ENCODE assay signal across 11 cellular contexts in the genomic region with DNA sequence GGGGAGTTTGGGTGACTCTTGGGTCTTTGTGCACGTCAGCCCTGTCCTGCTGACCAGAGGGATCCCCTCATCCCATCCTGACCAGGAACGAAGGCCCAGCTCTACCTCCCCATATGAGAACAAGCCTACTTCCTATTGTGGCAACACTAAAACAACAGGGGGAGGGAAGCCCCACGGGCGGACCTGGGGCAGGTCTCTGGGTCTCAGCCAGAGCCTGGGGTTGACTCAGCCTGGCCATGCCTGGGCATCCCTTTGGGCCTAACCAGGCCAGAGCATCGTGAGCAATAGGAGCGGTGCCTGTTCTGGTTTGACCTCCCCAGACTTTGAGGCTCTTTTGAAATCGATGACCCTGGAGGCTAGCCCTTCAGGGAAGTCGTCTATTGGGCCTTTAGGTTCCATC. TPM values are rescaled to one million over a fixed set of nuclear protein-coding genes. Genes with fewer than 3 reads are reported as not detected.
DNase-seq lines count a peak whose midpoint lies in the region; ATAC-seq and TF ChIP-seq lines count a peak whose summit lies in the region.
"Had no signal": no experiment of that assay in that cellular context is flagged by ENCODE, and none has a peak within 500 bp of the region (broad histone marks: within the 10 kb centered on the region; RNA-seq: fewer than 3 reads in every experiment).

No MANE protein-coding gene starts in this region.

- TF ChIP-seq CTCF in CD4-positive, alpha-beta T cell (IDR thresholded peaks at IDR 0.05), result no peak
- no peak for TF ChIP-seq CTCF in adrenal gland (IDR thresholded peaks at IDR 0.05)

- no peak for DNase-seq in CD4-positive, alpha-beta T cell
- peak in 5 of 7 donors; percentile 63 to 84 (median 67) for DNase-seq in adrenal gland
- no peak for DNase-seq in naive thymus-derived CD4-positive, alpha-beta T cell
- DNase-seq in Kasumi-1 (lab: John Stamatoyannopoulos, UW), result no peak
- DNase-seq in RKO (ENCODE audit: low spot score), result no peak
- DNase-seq in glomerular visceral epithelial cell (ENCODE audit: extremely low spot score), result no peak
- DNase-seq: NCI-H1417 treated with DMSO at 0.1 percent for 48 hours had no signal

- CTCF ChIA-PET in CD4-positive, alpha-beta T cell (lab: Charles Lee), result interaction anchor here (0.8 to 2.1 kb wide), 2 partner anchors 46 to 85 kb away, joined by 3 to 9 read pairs; no protein-coding TSS in a partner anchor
- CTCF ChIA-PET in naive thymus-derived CD4-positive, alpha-beta T cell (lab: Charles Lee), result interaction anchor here (0.6 to 1.5 kb wide), 2 partner anchors 46 to 323 kb away, joined by 3 read pairs; no protein-coding TSS in a partner anchor

- H3K9me3 Mint-ChIP-seq in CD4-positive, alpha-beta T cell, result no peaks in the 10 kb centered on the region
- H3K9me3 Mint-ChIP-seq in IgD-negative memory B cell, result peaks cover 0 to 1% (median 0%) of the 10 kb centered on the region in 3 donors
- H3K9me3 Mint-ChIP-seq in naive thymus-derived CD4-positive, alpha-beta T cell, result peaks cover 0 to 2% (median 0%) of the 10 kb centered on the region in 11 donors
- H3K9me3 Mint-ChIP-seq: neural progenitor cell had no signal

- 47 to 70% (median 50%) methylated on average over 2 to 8 of the region's 8 CpGs for WGBS in adrenal gland, 4 donors

- POLR2A ChIA-PET in CD4-positive, alpha-beta T cell (lab: Charles Lee), result interaction anchor here (1.1 to 4.2 kb wide), 5 partner anchors 19 to 241 kb away, joined by 3 to 20 read pairs (median 4); a partner anchor contains a TSS
- POLR2A ChIA-PET in naive thymus-derived CD4-positive, alpha-beta T cell (lab: Charles Lee), result interaction anchor here (1.5 to 1.7 kb wide), 2 partner anchors 46 to 239 kb away, joined by 3 to 9 read pairs; no protein-coding TSS in a partner anchor

- no peaks in the 10 kb centered on the region for H3K36me3 ChIP-seq in adrenal gland (replicated peaks in 1 of 2)
- peaks cover 0 to 36% (median 10%) of the 10 kb centered on the region in 3 experiments for H3K36me3 ChIP-seq in naive thymus-derived CD4-positive, alpha-beta T cell (ENCODE audit: control insufficient read depth in 2 of 3, insufficient read depth in 3 of 3, low read length in 3 of 3)
- H3K36me3 ChIP-seq: neural progenitor cell, vagina had no signal

- H3K27ac ChIP-seq in CD4-positive, alpha-beta T cell (ENCODE audit: low read depth, low read length), result peak overlapping the region; percentile 62
- H3K27ac ChIP-seq in adrenal gland, result peak overlapping the region in 2 of 5 donors; percentile 30 to 69
- peak overlapping the region; percentile 83 for H3K27ac ChIP-seq in naive thymus-derived CD4-positive, alpha-beta T cell (ENCODE audit: low read depth, low read length)
- H3K27ac ChIP-seq: neural progenitor cell, vagina had no signal

- peaks cover 74% of the 10 kb centered on the region for H3K4me1 Mint-ChIP-seq in CD4-positive, alpha-beta T cell (ENCODE audit: low read depth)
- H3K4me1 Mint-ChIP-seq in IgD-negative memory B cell, result peaks cover 43 to 62% (median 53%) of the 10 kb centered on the region in 3 donors
- H3K4me1 Mint-ChIP-seq in naive thymus-derived CD4-positive, alpha-beta T cell, result peaks cover 65 to 76% (median 69%) of the 10 kb centered on the region in 7 donors

- peak overlapping the region; percentile 77 for H3K27ac Mint-ChIP-seq in CD4-positive, alpha-beta T cell
- peak overlapping the region; percentile 9 to 95 (median 88) for H3K27ac Mint-ChIP-seq in IgD-negative memory B cell
- H3K27ac Mint-ChIP-seq in naive thymus-derived CD4-positive, alpha-beta T cell, result peak overlapping the region; percentile 81 to 99 (median 93)

- no peaks in the 10 kb centered on the region for H3K9me3 ChIP-seq in CD4-positive, alpha-beta T cell (ENCODE audit: control insufficient read depth, low read length)
- H3K9me3 ChIP-seq in adrenal gland (replicated peaks in 1 of 3), result no peaks in the 10 kb centered on the region
- H3K9me3 ChIP-seq in naive thymus-derived CD4-positive, alpha-beta T cell (ENCODE audit: control insufficient read depth in 2 of 3, low read length in 3 of 3), result no peaks in the 10 kb centered on the region
- H3K9me3 ChIP-seq: vagina had no signal

- no peak for ATAC-seq in CD4-positive, alpha-beta T cell (ENCODE audit: poor library complexity)
- no peak for ATAC-seq in naive thymus-derived CD4-positive, alpha-beta T cell
- ATAC-seq in HG02885 (IDR thresholded peaks at IDR 0.05; ENCODE audit: poor library complexity, unreplicated experiment), result no peak

- intact Hi-C loops in CD4-positive, alpha-beta T cell (cut with DNase I, micrococcal nuclease), result loop anchor here in 1 of 2 experiments (5.0 kb wide), 1 partner anchor 44 kb away; no protein-coding TSS in a partner anchor
- intact Hi-C loops in adrenal gland (cut with DNase I), result no loop called here
- intact Hi-C loops in naive thymus-derived CD4-positive, alpha-beta T cell (cut with micrococcal nuclease), result loop anchor here in 1 of 2 donors (2.0 to 10.0 kb wide), 2 partner anchors 18 to 262 kb away; a partner anchor contains a TSS

- no peaks in the 10 kb centered on the region for H3K27me3 ChIP-seq in CD4-positive, alpha-beta T cell (ENCODE audit: control insufficient read depth, insufficient read depth, low read length)
- H3K27me3 ChIP-seq in adrenal gland, result no peaks in the 10 kb centered on the region
- H3K27me3 ChIP-seq in naive thymus-derived CD4-positive, alpha-beta T cell (ENCODE audit: control insufficient read depth in 2 of 2, insufficient read depth in 2 of 2, low read length in 2 of 2), result no peaks in the 10 kb centered on the region
- H3K27me3 ChIP-seq: neural progenitor cell, vagina had no signal

- H3K4me1 ChIP-seq in adrenal gland (replicated peaks in 1 of 2), result peaks cover 9 to 16% of the 10 kb centered on the region in 2 donors
- H3K4me1 ChIP-seq in naive thymus-derived CD4-positive, alpha-beta T cell (ENCODE audit: control insufficient read depth in 2 of 2, insufficient read depth in 2 of 2, low read length in 2 of 2), result peaks cover 57 to 61% of the 10 kb centered on the region in 2 donors

- TF ChIP-seq POLR2A in adrenal gland (IDR thresholded peaks at IDR 0.05), result no peak

- H3K4me3 ChIP-seq in adrenal gland, result peak overlapping the region in 1 of 4 donors; percentile 36
- H3K4me3 ChIP-seq in naive thymus-derived CD4-positive, alpha-beta T cell (ENCODE audit: low read length), result peak overlapping the region; percentile 82
- H3K4me3 ChIP-seq: neural progenitor cell had no signal

- no peaks in the 10 kb centered on the region for H3K27me3 Mint-ChIP-seq in CD4-positive, alpha-beta T cell
- H3K27me3 Mint-ChIP-seq in IgD-negative memory B cell, result no peaks in the 10 kb centered on the region
- no peaks in the 10 kb centered on the region for H3K27me3 Mint-ChIP-seq in naive thymus-derived CD4-positive, alpha-beta T cell

- peak overlapping the region; percentile 94 for H3K4me3 Mint-ChIP-seq in CD4-positive, alpha-beta T cell
- H3K4me3 Mint-ChIP-seq in IgD-negative memory B cell, result peak overlapping the region; percentile 84 to 94 (median 90)
- peak overlapping the region; percentile 88 to 96 (median 94) for H3K4me3 Mint-ChIP-seq in naive thymus-derived CD4-positive, alpha-beta T cell
- H3K4me3 Mint-ChIP-seq: neural progenitor cell had no signal

- peaks cover 39% of the 10 kb centered on the region for H3K36me3 Mint-ChIP-seq in CD4-positive, alpha-beta T cell (ENCODE audit: low read depth)
- peaks cover 2% of the 10 kb centered on the region for H3K36me3 Mint-ChIP-seq in IgD-negative memory B cell
- peaks cover 0 to 39% (median 18%) of the 10 kb centered on the region in 5 donors for H3K36me3 Mint-ChIP-seq in naive thymus-derived CD4-positive, alpha-beta T cell

RNA-seq across cellular contexts. Expression of a gene that starts 16.8 kb away (rescaled TPM):
- total RNA-seq in CD4-positive, alpha-beta T cell, result 10 to 100 TPM; 29.1 to 29.6 TPM
- polyA plus RNA-seq in IgD-negative memory B cell (152 TPM), adrenal gland (10 to 100 TPM; 17.1 to 45.8 (median 28.4) TPM)
- 10 to 100 TPM; 37.7 to 50.5 (median 40.1) TPM for total RNA-seq in adrenal gland
- 100 to 1,000 TPM in 2 of 5 experiments, 10 to 100 TPM in 3; 53.8 to 205 (median 97.6) TPM for total RNA-seq in naive thymus-derived CD4-positive, alpha-beta T cell
- polyA plus RNA-seq in naive thymus-derived CD4-positive, alpha-beta T cell, result 100 to 1,000 TPM; 109 to 131 TPM

Comparison
In these comparisons a context has a peak if more than half of its experiments do, and no peak if none do; other contexts are left out.
1. DNase-seq: peak in adrenal gland (5 of 7); none in CD4-positive, alpha-beta T cell (0 of 10), naive thymus-derived CD4-positive, alpha-beta T cell (0 of 9), Kasumi-1 (0 of 2), RKO (single experiment) and glomerular visceral epithelial cell (single experiment).
2. Peak in every context shown above with its lines, with median percentiles within 50 percentile points of each other: H3K27ac Mint-ChIP-seq and H3K4me3 Mint-ChIP-seq.